8 cellular contexts compared by ENCODE assay signal in the genomic region with DNA sequence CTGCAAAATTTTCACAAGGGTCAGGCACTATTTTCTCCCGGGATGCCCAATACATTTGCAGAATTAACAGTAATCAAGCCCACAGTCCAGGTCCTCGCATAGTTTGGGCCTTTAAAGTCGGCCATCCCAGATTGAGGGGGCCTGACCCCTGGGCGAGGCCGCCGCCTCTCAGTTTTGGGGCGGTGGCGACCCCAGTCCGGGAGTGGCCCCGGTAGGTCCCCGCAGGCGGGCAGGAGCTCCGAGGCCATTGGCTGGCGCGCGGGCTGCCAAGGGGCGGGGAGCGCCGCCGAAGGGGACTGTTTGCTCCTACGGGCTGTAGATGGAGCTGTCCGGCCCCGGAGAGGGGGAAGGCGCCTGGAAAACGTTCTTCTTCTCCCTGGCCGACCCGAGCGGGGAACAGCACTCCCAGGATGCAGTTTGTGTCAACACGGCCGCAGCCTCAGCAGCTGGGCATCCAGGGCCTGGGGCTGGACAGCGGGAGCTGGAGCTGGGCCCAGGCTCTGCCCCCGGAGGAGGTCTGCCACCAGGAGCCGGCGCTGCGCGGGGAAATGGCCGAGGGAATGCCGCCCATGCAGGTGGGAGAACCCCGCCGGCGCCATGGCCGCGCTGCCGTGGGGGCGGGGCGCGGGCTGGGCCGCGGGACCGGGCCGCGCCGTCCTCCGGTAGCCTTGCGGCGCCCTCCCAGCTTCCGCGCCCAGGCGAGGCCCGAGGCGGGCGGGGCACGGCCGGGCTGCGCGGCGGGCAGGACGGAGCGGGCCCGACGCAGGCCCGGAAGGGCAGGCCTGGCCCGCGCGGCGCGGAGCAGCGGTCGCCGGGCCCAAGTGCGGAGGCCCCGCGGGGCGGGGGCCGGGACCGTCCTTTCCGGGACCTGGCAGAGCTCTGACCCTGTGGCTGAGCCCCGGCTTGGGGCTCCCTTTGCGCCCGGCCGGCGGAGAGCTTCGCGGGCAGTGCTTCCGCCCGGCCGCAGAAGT. TPM values are rescaled to one million over a fixed set of nuclear protein-coding genes. Genes with fewer than 3 reads are reported as not detected.
DNase-seq lines count a peak whose midpoint lies in the region; ATAC-seq, FAIRE-seq and TF ChIP-seq lines count a peak whose summit lies in the region.

A gene (plus strand): TSS at position 367 of the 971 bp plus-strand sequence. CDS start 44 bp downstream, at position 411.

- peaks cover 3 to 25% of the 10 kb centered on the region in 2 donors for H3K36me3 ChIP-seq in psoas muscle (ENCODE audit: insufficient read depth in 1 of 2, low read depth in 1 of 2)
- H3K36me3 ChIP-seq in uterus = no peaks in the 10 kb centered on the region

- ATAC-seq in HG02759 (IDR thresholded peaks at IDR 0.05; ENCODE audit: unreplicated experiment) (peak; percentile 93), left ventricle myocardium superior (peak; percentile 99), psoas muscle (peak; percentile 95 to 99 (median 98))

- peaks cover 10% of the 10 kb centered on the region for H3K4me1 ChIP-seq in psoas muscle
- H3K4me1 ChIP-seq in uterus = peaks cover 0 to 11% of the 10 kb centered on the region in 2 donors

- DNase-seq in GM12891 (ENCODE audit: insufficient read length, low spot score) (peak; percentile 89), NCI-H128 (lab: John Stamatoyannopoulos, UW; ENCODE audit: unreplicated experiment) (peak; percentile 79), amniotic stem cell (lab: John Stamatoyannopoulos, UW) (peak; percentile 82), left ventricle myocardium superior (peak; percentile 93), psoas muscle (peak; percentile 90 to 93), uterus (peak; percentile 83 to 84)

- H3K9me3 ChIP-seq in psoas muscle (no peaks in the 10 kb centered on the region), uterus (no peaks in the 10 kb centered on the region)

- H3K27ac ChIP-seq in psoas muscle = peak within 1 kb of the TSS; percentile 95
- peak within 1 kb of the TSS; percentile 91 to 93 for H3K27ac ChIP-seq in uterus

- WGBS in psoas muscle, 3 donors = 0 to 1% (median 0%) methylated on average over 69 to 97 of the region's 97 CpGs

- H3K27me3 ChIP-seq in psoas muscle (ENCODE audit: insufficient read depth in 3 of 3, low read length in 2 of 3) (no peaks in the 10 kb centered on the region), uterus (no peaks in the 10 kb centered on the region)

- FAIRE-seq in GM12891 (lab: Jason Lieb, UNC) = peak; percentile 87

- peak within 1 kb of the TSS; percentile 95 for H3K4me3 ChIP-seq in psoas muscle
- H3K4me3 ChIP-seq in uterus = peak within 1 kb of the TSS; percentile 82 to 86

- TF ChIP-seq POLR2A in GM12891 (IDR thresholded peaks at IDR 0.05; ENCODE audit: low read depth, low read length) = peak; percentile 75
- TF ChIP-seq POLR2A in uterus (IDR thresholded peaks at IDR 0.05) = peak in 1 of 2 donors; percentile 54

- TF ChIP-seq CTCF in psoas muscle (IDR thresholded peaks at IDR 0.05) (peak; percentile 59), uterus (IDR thresholded peaks at IDR 0.05) (peak; percentile 46 to 83 (median 54))

- intact Hi-C loops in T-helper 1 cell treated with Interleukin-12 subunit alpha and Interleukin-12 subunit beta and Interleukin-4 antibody, amounts not matched to agents 30 ng/mL and 1 ng/mL, for 36 hours (cut with micrococcal nuclease) = loop anchor here (1.0 to 10.0 kb wide), 12 partner anchors 8 to 1889 kb away; a partner anchor contains a TSS
- intact Hi-C loops in left ventricle myocardium superior (cut with micrococcal nuclease) (no loop called here), psoas muscle (cut with DNase I) (loop anchor here (5.0 kb wide), 1 partner anchor 42 kb away; a partner anchor contains a TSS), uterus (cut with DNase I; ENCODE audit: low total_unique reads) (no loop called here)

TF ChIP-seq in GM12891, 5 proteins besides CTCF, POLR2A, EP300 and RAD21:
- TF ChIP-seq POU2F2 (IDR thresholded peaks at IDR 0.05; ENCODE audit: low read depth, low read length) (0 out of 2 replicates have a peak, but pooled peaks have one; percentile 34), POLR2AphosphoS5 (IDR thresholded peaks at IDR 0.05; ENCODE audit: low read depth, low read length) (peak; percentile 51; the same call in 1 of the 2 replicates), SPI1 (IDR thresholded peaks at IDR 0.05; ENCODE audit: low read depth, low read length) (no peak), TAF1 (IDR thresholded peaks at IDR 0.05; ENCODE audit: low read depth, low read length) (peak; percentile 54; the same call in 1 of the 2 replicates)

RNA-seq across cellular contexts. Expression of the gene that starts here (rescaled TPM):
- polyA plus RNA-seq in GM12891 (2012; ENCODE audit: low read depth, missing spikeins) = 13.6 TPM
- total RNA-seq in T-helper 1 cell treated with Interleukin-12 subunit alpha and Interleukin-12 subunit beta and Interleukin-4 antibody, amounts not matched to agents 30 ng/mL and 1 ng/mL, for 36 hours = 40.2 and 42.4 TPM in 2 replicates
- total RNA-seq in left ventricle myocardium superior (14.5 TPM), psoas muscle (10 to 100 TPM; 15.3 to 22.5 (median 16.7) TPM), uterus (10 to 100 TPM in 3 of 4 donors, 1 to 10 TPM in 1; 3.2 to 36.4 (median 24.1) TPM)
- polyA plus RNA-seq in psoas muscle = 10 to 100 TPM in 1 of 3 donors, 1 to 10 TPM in 2; 7.6 to 11.5 (median 10.0) TPM

Comparison
In these comparisons a context has a peak if more than half of its experiments do, and no peak if none do; other contexts are left out.
1. Peak in every context shown above with its lines: DNase-seq, ATAC-seq, H3K4me3 ChIP-seq and H3K27ac ChIP-seq.
2. intact Hi-C loops: an anchor here in T-helper 1 cell treated with Interleukin-12 subunit alpha and Interleukin-12 subunit beta and Interleukin-4 antibody, amounts not matched to agents 30 ng/mL and 1 ng/mL, for 36 hours (1.0 to 10.0 kb wide) and psoas muscle (5.0 kb wide); none called in left ventricle myocardium superior and uterus.